15 cellular contexts compared by ENCODE assay signal in the genomic region with DNA sequence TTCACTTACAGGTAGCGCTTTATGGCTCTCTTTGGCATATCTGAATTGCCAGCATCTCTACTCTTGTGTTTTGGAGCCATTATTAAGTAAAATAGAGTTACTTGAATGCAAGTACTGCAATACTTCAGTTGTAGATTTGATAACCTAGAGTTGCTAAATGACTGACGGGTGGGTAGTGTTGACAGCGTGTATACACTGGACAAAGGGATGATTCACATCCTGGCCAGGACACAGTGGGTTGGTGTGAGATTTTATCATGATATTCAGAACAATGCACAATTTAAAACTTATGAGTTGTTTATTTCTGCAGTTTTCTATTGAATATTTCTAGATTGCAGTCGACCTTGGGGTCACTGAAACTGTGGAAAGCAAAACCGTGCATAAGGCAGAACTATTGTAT. TPM values are rescaled to one million over a fixed set of nuclear protein-coding genes. Genes with fewer than 3 reads are reported as not detected.
DNase-seq lines count a peak whose midpoint lies in the region; TF ChIP-seq lines count a peak whose summit lies in the region.
"Had no signal": no experiment of that assay in that cellular context is flagged by ENCODE, and none has a peak within 500 bp of the region (broad histone marks: within the 10 kb centered on the region; RNA-seq: fewer than 3 reads in every experiment).

No MANE protein-coding gene starts in this region.

- peaks cover 5% of the 10 kb centered on the region for H3K36me3 Mint-ChIP-seq in chondrocyte (ENCODE audit: low read depth)
- H3K36me3 Mint-ChIP-seq: memory B cell had no signal

- H3K27ac Mint-ChIP-seq in chondrocyte (ENCODE audit: unreplicated experiment), result no peak overlapping the region
- H3K27ac Mint-ChIP-seq: activated CD4-positive, alpha-beta memory T cell treated with anti-CD3 and anti-CD28 coated beads, Interleukin-2, amount 10 ng/mL, durations not matched to agents 7 days and 5 days; memory B cell had no signal

- no peak for TF ChIP-seq CTCF in chondrocyte (IDR thresholded peaks at IDR 0.05)

- H3K27me3 Mint-ChIP-seq in chondrocyte (ENCODE audit: low read depth), result no peaks in the 10 kb centered on the region
- H3K27me3 Mint-ChIP-seq: activated CD4-positive, alpha-beta memory T cell treated with anti-CD3 and anti-CD28 coated beads, Interleukin-2, amount 10 ng/mL, durations not matched to agents 7 days and 5 days; memory B cell had no signal

- peak overlapping the region; percentile 71 for H3K27ac ChIP-seq in angular gyrus (ENCODE audit: low read depth, low read length)
- H3K27ac ChIP-seq: ovary had no signal

- no peak overlapping the region for H3K4me3 Mint-ChIP-seq in chondrocyte (ENCODE audit: unreplicated experiment)
- H3K4me3 Mint-ChIP-seq: activated CD4-positive, alpha-beta memory T cell treated with anti-CD3 and anti-CD28 coated beads, Interleukin-2, amount 10 ng/mL, durations not matched to agents 7 days and 5 days; memory B cell had no signal

- peak; percentile 56 for DNase-seq in GF-D8 (lab: John Stamatoyannopoulos, UW)
- peak; percentile 76 for DNase-seq in HT1080 (ENCODE audit: low read depth)
- peak; percentile 92 to 95 for DNase-seq in lung microvascular endothelial cell (ENCODE audit: low read depth in 2 of 2)
- DNase-seq in NCI-H187 treated with DMSO at 0.1 percent for 48 hours (lab: John Stamatoyannopoulos, UW), result no peak
- DNase-seq in H4 (ENCODE audit: low spot score), result no peak
- DNase-seq in chondrocyte (ENCODE audit: low spot score), result no peak
- DNase-seq in KBM-7, result no peak
- DNase-seq: activated CD4-positive, alpha-beta memory T cell treated with anti-CD3 and anti-CD28 coated beads, Interleukin-2, amount 10 ng/mL, durations not matched to agents 7 days and 5 days; effector CD8-positive, alpha-beta T cell; NCI-H1417; ovary; stimulated activated CD4-positive, alpha-beta T cell treated with anti-CD3 and anti-CD28 coated beads, Interleukin-2, amount 100 ng/mL, for 24 hours; stimulated activated naive CD4-positive, alpha-beta T cell treated with Interleukin-2 at 50 U/mL for 16 hours had no signal

- peaks cover 2% of the 10 kb centered on the region for H3K9me3 Mint-ChIP-seq in chondrocyte (ENCODE audit: low read depth)
- H3K9me3 Mint-ChIP-seq: activated CD4-positive, alpha-beta memory T cell treated with anti-CD3 and anti-CD28 coated beads, Interleukin-2, amount 10 ng/mL, durations not matched to agents 7 days and 5 days; memory B cell had no signal

- in situ Hi-C loops in KBM-7 (cut with MboI; ENCODE audit: low pct_unique_long_range_greater_than_20kb, low sequenced_read_pairs), result no loop called here

- H3K4me1 Mint-ChIP-seq in chondrocyte (ENCODE audit: low read depth), result peaks cover 7% of the 10 kb centered on the region
- H3K4me1 Mint-ChIP-seq: memory B cell had no signal

RNA-seq across cellular contexts. Expression of a gene that starts 44.5 kb away (rescaled TPM):
- total RNA-seq in HT1080 (2014; rRNA removed; shearing (Covaris generic)), result 36.2 and 43.4 TPM in 2 replicates
- polyA plus RNA-seq in HT1080 (2015; cell fraction: cytosol; rRNA removed), result 41.7 and 44.5 TPM in 2 replicates
- polyA plus RNA-seq in HT1080 (2015; cell fraction: nucleus; rRNA removed), result 26.1 and 27.5 TPM in 2 replicates
- 16.3 and 22.2 TPM in 2 replicates for total RNA-seq in lung microvascular endothelial cell
- total RNA-seq in H4 (2014; rRNA removed; shearing (Covaris generic)), result 22.8 and 28.4 TPM in 2 replicates
- total RNA-seq in chondrocyte, result 29.3 to 34.5 TPM (median 33.9 TPM) in 3 replicates

Comparison
In these comparisons a context has a peak if more than half of its experiments do, and no peak if none do; other contexts are left out.
1. DNase-seq: peak in GF-D8 (single experiment), HT1080 (single experiment) and lung microvascular endothelial cell (2 of 2); none in NCI-H187 treated with DMSO at 0.1 percent for 48 hours (single experiment), H4 (single experiment), chondrocyte (single experiment) and KBM-7 (single experiment).